ENCODE assay signal across 8 cellular contexts in the genomic region with DNA sequence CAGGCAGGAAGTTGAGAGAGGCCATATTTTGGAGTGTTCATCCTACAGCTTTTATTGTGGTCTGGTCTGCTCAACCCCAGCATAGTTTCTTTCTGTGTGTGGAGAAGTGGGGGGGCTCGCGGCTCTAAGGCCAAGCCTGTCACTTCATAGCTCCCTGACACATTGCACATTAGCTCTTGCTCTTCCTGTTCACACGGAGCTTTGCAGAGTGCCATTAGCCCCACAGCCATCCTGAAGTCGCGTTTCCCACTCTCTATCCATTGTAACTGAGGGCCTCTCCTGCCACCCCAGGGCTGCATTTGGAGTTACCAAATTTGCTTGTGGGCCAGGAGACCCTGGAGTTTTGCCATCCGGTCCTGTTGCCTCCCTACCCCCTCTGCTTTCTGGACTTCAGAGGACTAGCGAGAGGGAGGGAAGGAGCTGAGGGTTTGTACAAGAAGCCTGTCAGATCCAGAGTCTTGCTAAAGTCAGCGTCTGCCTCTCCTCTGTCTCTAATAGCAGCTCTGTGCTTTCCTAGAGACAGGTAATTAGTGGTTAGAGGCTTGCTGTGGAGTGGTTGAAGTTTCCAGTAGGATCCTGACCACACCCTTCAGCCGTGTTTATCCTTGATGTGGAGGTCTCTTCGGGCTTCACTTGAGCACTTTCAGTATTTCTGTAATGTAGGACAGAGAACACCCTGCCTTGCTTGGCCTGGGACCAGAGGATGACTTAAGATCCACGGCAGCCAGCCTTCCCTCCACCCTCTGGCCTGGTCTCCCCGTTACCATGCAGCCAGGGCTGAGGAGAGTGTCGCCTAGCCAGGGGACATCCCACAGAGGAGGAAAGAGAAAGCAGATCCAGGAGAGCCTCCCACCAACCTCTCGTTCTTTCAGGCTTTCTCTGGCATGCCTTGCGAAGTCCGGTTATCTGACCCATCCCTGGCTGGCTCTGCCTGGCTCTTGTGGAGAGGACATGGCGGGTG. TPM values are rescaled to one million over a fixed set of nuclear protein-coding genes. Genes with fewer than 3 reads are reported as not detected.
DNase-seq lines count a peak whose midpoint lies in the region; ATAC-seq and TF ChIP-seq lines count a peak whose summit lies in the region.

No MANE protein-coding gene starts in this region.

- H3K4me1 ChIP-seq in neutrophil (ENCODE audit: control insufficient read depth in 1 of 2, insufficient read depth in 1 of 2, low read depth in 1 of 2, low read length in 1 of 2): peaks cover 60 to 68% of the 10 kb centered on the region in 2 experiments

- peak overlapping the region; percentile 9 to 23 for H3K4me3 ChIP-seq in neutrophil (ENCODE audit: low read depth in 1 of 2, low read length in 1 of 2)

- H3K27ac ChIP-seq in epithelial cell of prostate (peak overlapping the region; percentile 85), neutrophil (peak overlapping the region; percentile 79)

- intact Hi-C loops in Right ventricle myocardium inferior (cut with DNase I) (loop anchor here (5.0 kb wide), 3 partner anchors 39 to 99 kb away; partner anchors contain the start of gene ST3GAL4), cardiac septum (cut with DNase I) (loop anchor here (1.0 kb wide), 1 partner anchor 97 kb away; no protein-coding TSS in a partner anchor)

- no peaks in the 10 kb centered on the region for H3K9me3 ChIP-seq in neutrophil

- H3K36me3 ChIP-seq in neutrophil: no peaks in the 10 kb centered on the region

- H3K27me3 ChIP-seq in neutrophil: no peaks in the 10 kb centered on the region

- TF ChIP-seq CTCF in neutrophil (IDR thresholded peaks at IDR 0.05): no peak

- DNase-seq in Right ventricle myocardium inferior (ENCODE audit: missing footprints) (peak; percentile 83), cardiac septum (ENCODE audit: low spot score) (no peak), epithelial cell of prostate (ENCODE audit: low read depth, low spot score) (no peak), COLO668 (lab: John Stamatoyannopoulos, UW; ENCODE audit: unreplicated experiment) (no peak), NK-92 (lab: John Stamatoyannopoulos, UW; ENCODE audit: unreplicated experiment) (no peak)

- ATAC-seq in Right ventricle myocardium inferior: peak; percentile 95
- peak; percentile 31 for ATAC-seq in HG03039 (IDR thresholded peaks at IDR 0.05; ENCODE audit: unreplicated experiment)
- ATAC-seq in SK-N-SH treated with all-trans-retinoic acid at 6 μM for 48 hours: peak; percentile 88

TF ChIP-seq in SK-N-SH treated with all-trans-retinoic acid at 6 μM for 48 hours, 23 proteins besides CTCF, POLR2A, EP300 and RAD21:
- TF ChIP-seq ISL1 (CRISPR knock-in tag; IDR thresholded peaks at IDR 0.05) (no peak), ZNF565 (CRISPR knock-in tag; conservative IDR thresholded peaks at IDR 0.05; ENCODE audit: low read depth) (no peak), ESRRG (CRISPR knock-in tag; IDR thresholded peaks at IDR 0.05) (no peak), ZNF8 (CRISPR knock-in tag; IDR thresholded peaks at IDR 0.05) (no peak), RARB (CRISPR knock-in tag; IDR thresholded peaks at IDR 0.05) (no peak), ZC3H10 (CRISPR knock-in tag; IDR thresholded peaks at IDR 0.05) (no peak), ZFP3 (CRISPR knock-in tag; IDR thresholded peaks at IDR 0.05) (no peak), ZFP30 (CRISPR knock-in tag; IDR thresholded peaks at IDR 0.05) (no peak), BACH2 (CRISPR knock-in tag; IDR thresholded peaks at IDR 0.05; ENCODE audit: borderline replicate concordance) (no peak), TCF4 (CRISPR knock-in tag; IDR thresholded peaks at IDR 0.05; ENCODE audit: borderline replicate concordance) (no peak), CSDC2 (CRISPR knock-in tag; IDR thresholded peaks at IDR 0.05) (no peak), ZNF70 (CRISPR knock-in tag; IDR thresholded peaks at IDR 0.05) (no peak), OSR1 (CRISPR knock-in tag; IDR thresholded peaks at IDR 0.05) (no peak), TSHZ2 (CRISPR knock-in tag; IDR thresholded peaks at IDR 0.05) (no peak), SNAI2 (CRISPR knock-in tag; IDR thresholded peaks at IDR 0.05) (no peak), GLIS3 (CRISPR knock-in tag; IDR thresholded peaks at IDR 0.05) (no peak), TOX (CRISPR knock-in tag; IDR thresholded peaks at IDR 0.05; ENCODE audit: borderline replicate concordance) (no peak), PATZ1 (CRISPR knock-in tag; IDR thresholded peaks at IDR 0.05; ENCODE audit: borderline replicate concordance) (no peak)
- TF ChIP-seq, protein P1, sequence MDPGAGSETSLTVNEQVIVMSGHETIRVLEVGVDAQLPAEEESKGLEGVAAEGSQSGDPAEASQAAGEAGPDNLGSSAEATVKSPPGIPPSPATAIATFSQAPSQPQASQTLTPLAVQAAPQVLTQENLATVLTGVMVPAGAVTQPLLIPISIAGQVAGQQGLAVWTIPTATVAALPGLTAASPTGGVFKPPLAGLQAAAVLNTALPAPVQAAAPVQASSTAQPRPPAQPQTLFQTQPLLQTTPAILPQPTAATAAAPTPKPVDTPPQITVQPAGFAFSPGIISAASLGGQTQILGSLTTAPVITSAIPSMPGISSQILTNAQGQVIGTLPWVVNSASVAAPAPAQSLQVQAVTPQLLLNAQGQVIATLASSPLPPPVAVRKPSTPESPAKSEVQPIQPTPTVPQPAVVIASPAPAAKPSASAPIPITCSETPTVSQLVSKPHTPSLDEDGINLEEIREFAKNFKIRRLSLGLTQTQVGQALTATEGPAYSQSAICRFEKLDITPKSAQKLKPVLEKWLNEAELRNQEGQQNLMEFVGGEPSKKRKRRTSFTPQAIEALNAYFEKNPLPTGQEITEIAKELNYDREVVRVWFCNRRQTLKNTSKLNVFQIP (CRISPR knock-in tag; IDR thresholded peaks at IDR 0.05; ENCODE audit: borderline replicate concordance, low read depth): no peak

RNA-seq across cellular contexts. Expression of gene DCPS, which starts 14.1 kb away (rescaled TPM):
- total RNA-seq in Right ventricle myocardium inferior (10.8 TPM), cardiac septum (9.9 TPM)

RNA-seq across cellular contexts. Expression of gene TIRAP, which starts 35.1 kb away (rescaled TPM):
- total RNA-seq in Right ventricle myocardium inferior: 6.5 TPM
- 8.4 TPM for total RNA-seq in cardiac septum

RNA-seq across cellular contexts. Expression of gene ST3GAL4, which starts 37.5 kb away (rescaled TPM):
- total RNA-seq in Right ventricle myocardium inferior (45.1 TPM), cardiac septum (55.1 TPM)

RNA-seq across cellular contexts. Expression of gene FOXRED1, which starts 49.0 kb away (rescaled TPM):
- total RNA-seq in Right ventricle myocardium inferior (31.6 TPM), cardiac septum (23.0 TPM)

RNA-seq across cellular contexts. Expression of gene SRPRA, which starts 49.3 kb away (rescaled TPM):
- total RNA-seq in Right ventricle myocardium inferior (64.5 TPM), cardiac septum (77.4 TPM)

Comparison
In these comparisons a context has a peak if more than half of its experiments do, and no peak if none do; other contexts are left out.
1. ATAC-seq: peak in every context shown above with its lines; median percentile 95 in Right ventricle myocardium inferior; 88 in SK-N-SH treated with all-trans-retinoic acid at 6 μM for 48 hours; 31 in HG03039.